15 cellular contexts compared by ENCODE assay signal in the genomic region with DNA sequence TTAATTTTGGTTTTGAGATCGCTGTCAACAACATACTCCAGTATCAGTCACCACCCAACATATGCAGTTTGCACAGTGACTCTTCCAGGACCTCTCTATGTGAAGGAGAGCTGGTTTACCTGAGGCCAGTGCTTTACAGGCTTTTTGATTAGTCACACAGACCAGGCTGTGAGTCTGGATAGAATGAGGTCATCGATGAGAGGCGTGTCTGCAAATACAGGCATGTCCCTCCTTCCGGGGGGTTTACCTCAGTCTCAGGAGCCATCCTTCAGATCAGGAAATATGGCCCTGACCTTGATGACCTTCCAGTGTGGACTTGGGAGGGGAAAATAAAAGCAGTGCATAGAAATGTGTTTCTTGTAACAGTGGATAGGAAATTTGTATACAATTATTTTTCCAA. TPM values are rescaled to one million over a fixed set of nuclear protein-coding genes. Genes with fewer than 3 reads are reported as not detected.
DNase-seq lines count a peak whose midpoint lies in the region; ATAC-seq, FAIRE-seq and TF ChIP-seq lines count a peak whose summit lies in the region.
"Had no signal": no experiment of that assay in that cellular context is flagged by ENCODE, and none has a peak within 500 bp of the region (broad histone marks: within the 10 kb centered on the region; RNA-seq: fewer than 3 reads in every experiment).

No MANE protein-coding gene starts in this region.

- H3K9me3 Mint-ChIP-seq in endothelial cell (ENCODE audit: unreplicated experiment) = no peaks in the 10 kb centered on the region
- H3K9me3 Mint-ChIP-seq: activated T-helper 2 cell treated with anti-CD3 and anti-CD28 coated beads, Interferon-gamma antibody, Interleukin-2, Interleukin-4, amounts not matched to agents 10 μg/mL and 5 μg/mL and 100 μg/mL, durations not matched to agents 14 hours and 24 hours and 36 hours; CD4-positive, alpha-beta T cell had no signal

- peak overlapping the region; percentile 38 to 49; a peak in 4 of 6 replicates for H3K27ac ChIP-seq in A549
- H3K27ac ChIP-seq: tibial nerve had no signal

- CTCF ChIA-PET in A549 (lab: Yijun Ruan, JAX) = interaction anchor here (2.5 to 7.8 kb wide), 4 partner anchors 9 to 315 kb away, joined by 9 to 111 read pairs (median 28); no protein-coding TSS in a partner anchor

- TF ChIP-seq EP300 in A549 (IDR thresholded peaks at IDR 0.05) = no peak

- no peak overlapping the region for H3K4me3 Mint-ChIP-seq in endothelial cell (ENCODE audit: unreplicated experiment)
- H3K4me3 Mint-ChIP-seq: CD4-positive, alpha-beta T cell had no signal

- 0 out of 3 replicates have a peak, but pooled peaks cover 3% of the 10 kb centered on the region for H3K9me3 ChIP-seq in A549

- no peak for TF ChIP-seq RAD21 in A549 (conservative IDR thresholded peaks at IDR 0.05 in 1 of 2, IDR thresholded peaks at IDR 0.05 in 1 of 2)

- no peak for FAIRE-seq in A549 (lab: Jason Lieb, UNC)
- FAIRE-seq: colon, GM12891 had no signal

- H3K27ac Mint-ChIP-seq in endothelial cell (ENCODE audit: unreplicated experiment) = no peak overlapping the region
- H3K27ac Mint-ChIP-seq: activated T-helper 2 cell treated with anti-CD3 and anti-CD28 coated beads, Interferon-gamma antibody, Interleukin-2, Interleukin-4, amounts not matched to agents 10 μg/mL and 5 μg/mL and 100 μg/mL, durations not matched to agents 14 hours and 24 hours and 36 hours; CD4-positive, alpha-beta T cell had no signal

- H3K4me3 ChIP-seq in A549 = no peak overlapping the region
- H3K4me3 ChIP-seq: tibial nerve had no signal

- POLR2A ChIA-PET in A549 (lab: Yijun Ruan, JAX) = no interaction called here

- DNase-seq in A549 (ENCODE audit: low read depth in 1 of 2, low spot score in 1 of 2) (peak; percentile 51 to 79), ELR (ENCODE audit: low read depth) (peak; percentile 80), RPMI7951 (ENCODE audit: low read depth) (peak; percentile 29), glomerular visceral epithelial cell (ENCODE audit: extremely low spot score) (peak; percentile 56), NCI-H345 treated with DMSO at 0.1 percent for 48 hours (lab: John Stamatoyannopoulos, UW; ENCODE audit: unreplicated experiment) (no peak), D341Med (ENCODE audit: low spot score) (no peak), endothelial cell (ENCODE audit: low spot score) (no peak)
- DNase-seq: activated CD4-positive, CD25-positive, alpha-beta regulatory T cell treated with anti-CD3 and anti-CD28 coated beads, Interleukin-2, amount 50 U/mL, for 72 hours; CD4-positive, alpha-beta T cell had no signal

- no peaks in the 10 kb centered on the region for H3K36me3 Mint-ChIP-seq in endothelial cell (ENCODE audit: low read depth, unreplicated experiment)

- H3K4me1 Mint-ChIP-seq in endothelial cell (ENCODE audit: unreplicated experiment) = peaks cover 6% of the 10 kb centered on the region

- peaks cover 30% of the 10 kb centered on the region for H3K4me1 ChIP-seq in A549
- H3K4me1 ChIP-seq: tibial nerve had no signal

- H3K4me2 ChIP-seq in A549 = peak overlapping the region; percentile 49

- no peaks in the 10 kb centered on the region for H3K27me3 Mint-ChIP-seq in endothelial cell (ENCODE audit: unreplicated experiment)

- peak; percentile 91 to 95 for ATAC-seq in A549
- ATAC-seq in HG02970 (IDR thresholded peaks at IDR 0.05; ENCODE audit: low FRiP score, unreplicated experiment) = no peak

- WGBS in A549 (ENCODE audit: missing lambda C conversion rate) = 19% methylated on average over 4 of the region's 4 CpGs

- TF ChIP-seq POLR2A in A549 (IDR thresholded peaks at IDR 0.05; ENCODE audit: low read length) = no peak

- no peak for TF ChIP-seq CTCF in A549 (IDR thresholded peaks at IDR 0.05)
- no peak for TF ChIP-seq CTCF in endothelial cell (IDR thresholded peaks at IDR 0.05; ENCODE audit: unreplicated experiment)

TF ChIP-seq in A549, 52 proteins besides CTCF, POLR2A, EP300 and RAD21:
- TF ChIP-seq, protein P1, sequence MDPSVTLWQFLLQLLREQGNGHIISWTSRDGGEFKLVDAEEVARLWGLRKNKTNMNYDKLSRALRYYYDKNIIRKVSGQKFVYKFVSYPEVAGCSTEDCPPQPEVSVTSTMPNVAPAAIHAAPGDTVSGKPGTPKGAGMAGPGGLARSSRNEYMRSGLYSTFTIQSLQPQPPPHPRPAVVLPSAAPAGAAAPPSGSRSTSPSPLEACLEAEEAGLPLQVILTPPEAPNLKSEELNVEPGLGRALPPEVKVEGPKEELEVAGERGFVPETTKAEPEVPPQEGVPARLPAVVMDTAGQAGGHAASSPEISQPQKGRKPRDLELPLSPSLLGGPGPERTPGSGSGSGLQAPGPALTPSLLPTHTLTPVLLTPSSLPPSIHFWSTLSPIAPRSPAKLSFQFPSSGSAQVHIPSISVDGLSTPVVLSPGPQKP (IDR thresholded peaks at IDR 0.05; ENCODE audit: low read depth, low read length) = no peak
- TF ChIP-seq FOXS1 (CRISPR knock-in tag; IDR thresholded peaks at IDR 0.05) = no peak
- TF ChIP-seq NR3C1 (IDR thresholded peaks at IDR 0.05) = no peak
- TF ChIP-seq HES2 (IDR thresholded peaks at IDR 0.05) = no peak
- TF ChIP-seq, protein P2, sequence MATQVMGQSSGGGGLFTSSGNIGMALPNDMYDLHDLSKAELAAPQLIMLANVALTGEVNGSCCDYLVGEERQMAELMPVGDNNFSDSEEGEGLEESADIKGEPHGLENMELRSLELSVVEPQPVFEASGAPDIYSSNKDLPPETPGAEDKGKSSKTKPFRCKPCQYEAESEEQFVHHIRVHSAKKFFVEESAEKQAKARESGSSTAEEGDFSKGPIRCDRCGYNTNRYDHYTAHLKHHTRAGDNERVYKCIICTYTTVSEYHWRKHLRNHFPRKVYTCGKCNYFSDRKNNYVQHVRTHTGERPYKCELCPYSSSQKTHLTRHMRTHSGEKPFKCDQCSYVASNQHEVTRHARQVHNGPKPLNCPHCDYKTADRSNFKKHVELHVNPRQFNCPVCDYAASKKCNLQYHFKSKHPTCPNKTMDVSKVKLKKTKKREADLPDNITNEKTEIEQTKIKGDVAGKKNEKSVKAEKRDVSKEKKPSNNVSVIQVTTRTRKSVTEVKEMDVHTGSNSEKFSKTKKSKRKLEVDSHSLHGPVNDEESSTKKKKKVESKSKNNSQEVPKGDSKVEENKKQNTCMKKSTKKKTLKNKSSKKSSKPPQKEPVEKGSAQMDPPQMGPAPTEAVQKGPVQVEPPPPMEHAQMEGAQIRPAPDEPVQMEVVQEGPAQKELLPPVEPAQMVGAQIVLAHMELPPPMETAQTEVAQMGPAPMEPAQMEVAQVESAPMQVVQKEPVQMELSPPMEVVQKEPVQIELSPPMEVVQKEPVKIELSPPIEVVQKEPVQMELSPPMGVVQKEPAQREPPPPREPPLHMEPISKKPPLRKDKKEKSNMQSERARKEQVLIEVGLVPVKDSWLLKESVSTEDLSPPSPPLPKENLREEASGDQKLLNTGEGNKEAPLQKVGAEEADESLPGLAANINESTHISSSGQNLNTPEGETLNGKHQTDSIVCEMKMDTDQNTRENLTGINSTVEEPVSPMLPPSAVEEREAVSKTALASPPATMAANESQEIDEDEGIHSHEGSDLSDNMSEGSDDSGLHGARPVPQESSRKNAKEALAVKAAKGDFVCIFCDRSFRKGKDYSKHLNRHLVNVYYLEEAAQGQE (IDR thresholded peaks at IDR 0.05) = no peak
- TF ChIP-seq FOSL2 (IDR thresholded peaks at IDR 0.05) = no peak
- peak; percentile 58 for TF ChIP-seq FOSL2 (CRISPR knock-in tag; IDR thresholded peaks at IDR 0.05)
- TF ChIP-seq CBX8 (IDR thresholded peaks at IDR 0.05) = no peak

RNA-seq across cellular contexts. Expression of gene KBTBD12, which starts 46.9 kb away (rescaled TPM):
- polyA plus RNA-seq in A549 (2011; rRNA removed) (not detected in 2 replicates), A549 (2017; fragmentation: RNase III; extraction: RNeasy Plus Mini Kit Qiagen cat#74134 plus additional on column Dnase treatment) (not detected in 3 replicates)
- polyA plus RNA-seq in A549 (2012; cell fraction: cytosol; rRNA removed) = not detected in 2 replicates
- polyA plus RNA-seq in A549 (2012; cell fraction: nucleus; rRNA removed) = not detected in 2 replicates
- not detected in 2 replicates for polyA minus RNA-seq in A549 (2011; rRNA and poly(A)+ RNA removed)
- not detected in 2 replicates for total RNA-seq in RPMI7951 (2014; rRNA removed; shearing (Covaris generic))
- 0.05 TPM for total RNA-seq in endothelial cell (ENCODE audit: unreplicated experiment)
- total RNA-seq: CD4-positive, alpha-beta T cell; SK-MEL-5 had no signal

Comparison
In these comparisons a context has a peak if more than half of its experiments do, and no peak if none do; other contexts are left out.
1. DNase-seq: peak in A549 (2 of 2), ELR (single experiment), RPMI7951 (single experiment) and glomerular visceral epithelial cell (single experiment); none in NCI-H345 treated with DMSO at 0.1 percent for 48 hours (single experiment), D341Med (single experiment) and endothelial cell (single experiment).